Comparison of ENCODE assay signal across 22 cellular contexts in genomic region chr22:27655582-27656185, GRCh38.
"Had no signal": no experiment of that assay in that cellular context is flagged by ENCODE, and none has a peak within 500 bp of the region (broad histone marks: within the 10 kb centered on the region; RNA-seq: fewer than 3 reads in every experiment).

No MANE protein-coding gene starts in this region.

- H3K4me1 ChIP-seq: foreskin keratinocyte, left lung, lower lobe of right lung had no signal

- H3K27me3 ChIP-seq: dorsolateral prefrontal cortex, esophagus muscularis mucosa, gastroesophageal sphincter, heart left ventricle, left lung had no signal

- H3K27ac Mint-ChIP-seq: mesothelial cell of epicardium had no signal

- H3K4me3 ChIP-seq: coronary artery, dorsolateral prefrontal cortex, esophagus muscularis mucosa, gastroesophageal sphincter, heart left ventricle, left lung, lower lobe of right lung, mucosa of descending colon had no signal

- H3K36me3 Mint-ChIP-seq: mesothelial cell of epicardium had no signal

- H3K36me3 ChIP-seq: esophagus muscularis mucosa, gastroesophageal sphincter, heart left ventricle, left lung, lower lobe of right lung had no signal

- ATAC-seq: gastroesophageal sphincter, heart left ventricle, left lung, left ventricle myocardium superior, lower lobe of right lung had no signal

- FAIRE-seq: colon, endothelial cell of umbilical vein, frontal cortex, islet of Langerhans, keratinocyte had no signal

- DNase-seq: dermis blood vessel endothelial cell; dorsolateral prefrontal cortex; effector CD4-positive, alpha-beta T cell; effector memory CD4-positive, alpha-beta T cell; foreskin keratinocyte; heart left ventricle; hippocampal formation; left cardiac atrium; left lung; left ventricle myocardium superior; lower lobe of right lung; mesenchymal stem cell had no signal

- H3K27ac ChIP-seq: coronary artery, esophagus muscularis mucosa, foreskin keratinocyte, gastroesophageal sphincter, heart left ventricle, left lung, lower lobe of right lung had no signal

- H3K4me3 Mint-ChIP-seq: mesothelial cell of epicardium had no signal

- H3K9me3 ChIP-seq: mucosa of descending colon had no signal
